Comparison of ENCODE assay signal across 16 cellular contexts in genomic region chr3:131072099-131072559, GRCh38. TPM values are rescaled to one million over a fixed set of nuclear protein-coding genes. Genes with fewer than 3 reads are reported as not detected.
DNase-seq lines count a peak whose midpoint lies in the region; TF ChIP-seq lines count a peak whose summit lies in the region.
"Had no signal": no experiment of that assay in that cellular context is flagged by ENCODE, and none has a peak within 500 bp of the region (broad histone marks: within the 10 kb centered on the region; RNA-seq: fewer than 3 reads in every experiment).

No MANE protein-coding gene starts in this region.

- H3K9me3 ChIP-seq in adipocyte (ENCODE audit: control insufficient read depth, low read length) (no peaks in the 10 kb centered on the region), mesodermal cell (ENCODE audit: control insufficient read depth, low read length) (no peaks in the 10 kb centered on the region)
- H3K9me3 ChIP-seq: colonic mucosa, gastroesophageal sphincter, ovary had no signal

- H3K4me3 ChIP-seq in adipocyte (ENCODE audit: low read length) (no peak overlapping the region), mesodermal cell (ENCODE audit: extremely low read depth, insufficient read depth, low read length, poor library complexity, severe bottlenecking) (no peak overlapping the region)
- H3K4me3 ChIP-seq: colonic mucosa, gastroesophageal sphincter, ovary had no signal

- TF ChIP-seq CTCF in GM13977 (IDR thresholded peaks at IDR 0.05; ENCODE audit: extremely low read depth, insufficient read depth, missing control alignments), result no peak

- H3K9ac ChIP-seq in adipocyte (ENCODE audit: low read length), result peak overlapping the region; percentile 38

- peak overlapping the region; percentile 72 for H3K27ac ChIP-seq in mesodermal cell (ENCODE audit: low read depth, low read length, severe bottlenecking)
- H3K27ac ChIP-seq: colonic mucosa, ovary had no signal

- no peaks in the 10 kb centered on the region for H3K27me3 ChIP-seq in adipocyte (replicated peaks; ENCODE audit: control insufficient read depth, insufficient read depth, low read length)
- H3K27me3 ChIP-seq: colonic mucosa, gastroesophageal sphincter had no signal

- no peaks in the 10 kb centered on the region for H3K36me3 ChIP-seq in adipocyte (ENCODE audit: control insufficient read depth, insufficient read depth, low read length, severe bottlenecking)
- H3K36me3 ChIP-seq in mesodermal cell (ENCODE audit: control insufficient read depth, insufficient read depth, low read length), result no peaks in the 10 kb centered on the region
- H3K36me3 ChIP-seq: colonic mucosa, gastroesophageal sphincter, ovary had no signal

- in situ Hi-C loops in GM13977 (cut with MboI; ENCODE audit: low pct_unique_long_range_greater_than_20kb, low sequenced_read_pairs, unreplicated experiment), result no loop called here

- DNase-seq in EH (ENCODE audit: low read depth) (peak; percentile 71), Kasumi-1 (lab: John Stamatoyannopoulos, UW) (peak; percentile 56 to 69), adipocyte (ENCODE audit: low read depth) (peak; percentile 0), cerebellar nuclear complex (lab: John Stamatoyannopoulos, UW) (no peak), GM13977 (ENCODE audit: low spot score) (no peak), GM19238 (ENCODE audit: insufficient read length, low spot score) (no peak)
- no peak for DNase-seq in activated CD8-positive, alpha-beta memory T cell treated with anti-CD3 and anti-CD28 coated beads, Interleukin-2, amount 50 U/mL, for 48 hours
- DNase-seq: activated CD8-positive, alpha-beta T cell treated with anti-CD3 and anti-CD28 coated beads for 36 hours; activated naive CD4-positive, alpha-beta T cell treated with anti-CD3 and anti-CD28 coated beads, Interleukin-2, amount 10 ng/mL, durations not matched to agents 7 days and 5 days; colonic mucosa; COR-L47; NCI-H1092; NCI-H774; ovary had no signal

- peaks cover 22% of the 10 kb centered on the region for H3K4me1 ChIP-seq in adipocyte (ENCODE audit: control insufficient read depth, insufficient read depth, low read length)
- peaks cover 24% of the 10 kb centered on the region for H3K4me1 ChIP-seq in mesodermal cell (ENCODE audit: control insufficient read depth, insufficient read depth, low read length, poor library complexity, severe bottlenecking)
- H3K4me1 ChIP-seq: colonic mucosa had no signal

- WGBS in mesodermal cell (ENCODE audit: insufficient coverage in 2 of 2), 2 experiments, result 57% methylated on average over 1 of the region's 2 CpGs; no CpG with 5 or more reads in 1 of the 2 experiments

RNA-seq across cellular contexts. Expression of gene NEK11, which starts 45.5 kb away (rescaled TPM):
- polyA plus RNA-seq in mesodermal cell (2013, experiment 1 of 2), result 3.4 TPM
- 3.0 TPM for polyA plus RNA-seq in mesodermal cell (2013, experiment 2 of 2)

RNA-seq across cellular contexts. Expression of gene ASTE1, which starts 45.5 kb away (rescaled TPM):
- polyA plus RNA-seq in mesodermal cell (2013, experiment 1 of 2), result 5.2 TPM
- 5.2 TPM for polyA plus RNA-seq in mesodermal cell (2013, experiment 2 of 2)

Comparison
In these comparisons a context has a peak if more than half of its experiments do, and no peak if none do; other contexts are left out.
1. DNase-seq: peak in EH (single experiment), Kasumi-1 (2 of 2) and adipocyte (single experiment); none in activated CD8-positive, alpha-beta memory T cell treated with anti-CD3 and anti-CD28 coated beads, Interleukin-2, amount 50 U/mL, for 48 hours (single experiment), cerebellar nuclear complex (0 of 2), GM13977 (single experiment) and GM19238 (single experiment).